21 cellular contexts compared by ENCODE assay signal in the genomic region with DNA sequence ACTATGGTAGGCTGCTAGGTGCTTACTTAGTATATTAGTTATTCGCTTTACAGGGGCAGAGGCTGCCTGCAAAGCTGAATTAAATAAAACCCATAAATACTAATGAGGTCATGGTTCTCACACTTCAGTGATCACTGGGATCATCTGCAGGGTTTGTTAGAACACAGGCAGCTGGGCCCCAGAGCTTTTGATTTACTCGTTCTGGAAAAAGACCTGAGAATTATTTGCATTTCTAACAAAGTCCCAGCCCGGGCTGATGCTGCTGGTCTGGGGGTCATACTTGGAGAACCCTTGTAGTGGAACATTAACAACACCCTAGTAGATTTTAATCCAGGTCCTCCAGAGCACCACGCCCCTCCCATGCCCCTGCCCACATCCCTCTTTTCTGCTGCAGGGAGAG.
"Had no signal": no experiment of that assay in that cellular context is flagged by ENCODE, and none has a peak within 500 bp of the region (broad histone marks: within the 10 kb centered on the region; RNA-seq: fewer than 3 reads in every experiment).

No MANE protein-coding gene starts in this region.

- H3K27ac ChIP-seq: coronary artery, esophagus squamous epithelium, neutrophil, pancreas, right atrium auricular region, sigmoid colon, stomach, testis, tibial artery had no signal

- H3K4me3 ChIP-seq: coronary artery, esophagus squamous epithelium, lung, pancreas, right atrium auricular region, sigmoid colon, stomach, testis, tibial artery had no signal

- H3K9me3 ChIP-seq: esophagus squamous epithelium, neutrophil, pancreas, right atrium auricular region, sigmoid colon, stomach, testis, tibial artery had no signal

- H3K4me1 ChIP-seq: esophagus squamous epithelium, pancreas, right atrium auricular region, sigmoid colon, testis had no signal

- ATAC-seq: effector memory CD8-positive, alpha-beta T cell; left colon; natural killer cell; pancreas; stimulated activated effector memory CD8-positive, alpha-beta T cell treated with anti-CD3 and anti-CD28 coated beads, Interleukin-12 subunit alpha, Interleukin-12 subunit beta, amount 100 ng/mL, for 72 hours had no signal

- H3K27me3 ChIP-seq: neutrophil, pancreas, right atrium auricular region, sigmoid colon, stomach, testis, tibial artery had no signal

- DNase-seq: dermis blood vessel endothelial cell; effector memory CD8-positive, alpha-beta T cell; erythroblast; esophagus squamous epithelium; foreskin melanocyte; kidney; left colon; natural killer cell; pancreas; sigmoid colon; stimulated activated CD4-positive, alpha-beta T cell treated with anti-CD3 and anti-CD28 coated beads, Interleukin-2, amount 100 ng/mL, for 24 hours; stimulated activated CD4-positive, alpha-beta T cell treated with anti-CD3 and anti-CD28 coated beads, Interleukin-4, amount 100 ng/mL, for 24 hours; stimulated activated naive CD4-positive, alpha-beta T cell treated with Interleukin-2 at 50 U/mL for 16 hours; stomach; testis; tibial artery had no signal

- H3K36me3 ChIP-seq: esophagus squamous epithelium, neutrophil, pancreas, right atrium auricular region, sigmoid colon, stomach, tibial artery had no signal
